Comparison of ENCODE assay signal across 12 cellular contexts in the genomic region with DNA sequence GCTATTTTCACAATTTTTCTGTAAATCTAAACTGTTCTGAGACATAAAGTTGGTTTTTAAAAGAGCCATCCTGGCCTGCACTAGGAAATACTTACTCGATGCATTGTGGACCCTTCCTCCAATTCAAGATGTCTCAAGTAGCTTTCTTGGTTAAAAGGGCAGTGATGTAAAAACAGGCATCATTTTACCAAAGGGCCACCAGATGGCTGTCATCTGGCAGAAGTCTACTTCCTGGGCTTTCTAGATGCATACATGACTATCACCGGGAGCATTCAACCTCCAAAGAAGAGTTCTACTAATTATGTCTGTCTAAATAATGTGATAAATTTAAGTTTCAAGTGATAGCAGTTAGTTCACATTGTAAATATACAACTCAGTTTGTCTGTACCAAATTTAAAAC.
DNase-seq lines count a peak whose midpoint lies in the region; ATAC-seq and TF ChIP-seq lines count a peak whose summit lies in the region.
"Had no signal": no experiment of that assay in that cellular context is flagged by ENCODE, and none has a peak within 500 bp of the region (broad histone marks: within the 10 kb centered on the region; RNA-seq: fewer than 3 reads in every experiment).

No MANE protein-coding gene starts in this region.

- DNase-seq in AG08395 (ENCODE audit: low spot score) (peak; percentile 58), HCEC 1CT (peak; percentile 76), glomerular visceral epithelial cell (ENCODE audit: extremely low spot score) (peak; percentile 70), esophagus squamous epithelium (lab: John Stamatoyannopoulos, UW) (no peak), right atrium auricular region (ENCODE audit: low spot score) (no peak)
- DNase-seq: activated T-cell treated with anti-CD3 and anti-CD28 coated beads, Interleukin-2, amount 50 U/mL, for 1 hour; occipital lobe; testis had no signal

- 55 to 65% methylated on average over 2 of the region's 2 CpGs for WGBS in esophagus squamous epithelium, 2 donors

- H3K4me1 ChIP-seq in esophagus squamous epithelium, result peaks cover 0 to 19% (median 5%) of the 10 kb centered on the region in 3 donors
- no peaks in the 10 kb centered on the region for H3K4me1 ChIP-seq in right atrium auricular region
- H3K4me1 ChIP-seq: testis had no signal

- H3K27me3 ChIP-seq in esophagus squamous epithelium, result no peaks in the 10 kb centered on the region
- H3K27me3 ChIP-seq in right atrium auricular region, result no peaks in the 10 kb centered on the region
- H3K27me3 ChIP-seq: testis had no signal

- H3K36me3 ChIP-seq in esophagus squamous epithelium (no peaks in the 10 kb centered on the region), right atrium auricular region (no peaks in the 10 kb centered on the region)

- TF ChIP-seq CTCF in esophagus squamous epithelium (IDR thresholded peaks at IDR 0.05), result no peak
- no peak for TF ChIP-seq CTCF in right atrium auricular region (IDR thresholded peaks at IDR 0.05)

- H3K27ac ChIP-seq in esophagus squamous epithelium (no peak overlapping the region), right atrium auricular region (no peak overlapping the region)
- H3K27ac ChIP-seq: HL-60, testis had no signal

- H3K4me3 ChIP-seq in esophagus squamous epithelium, result no peak overlapping the region
- no peak overlapping the region for H3K4me3 ChIP-seq in right atrium auricular region
- H3K4me3 ChIP-seq: testis had no signal

- intact Hi-C loops in esophagus squamous epithelium (cut with DNase I), result no loop called here

- ATAC-seq in SK-N-SH treated with all-trans-retinoic acid at 6 μM for 48 hours (peak; percentile 33), GM19452 (IDR thresholded peaks at IDR 0.05; ENCODE audit: unreplicated experiment) (no peak), GM21367 (IDR thresholded peaks at IDR 0.05; ENCODE audit: unreplicated experiment) (no peak)

- H3K9me3 ChIP-seq in esophagus squamous epithelium (no peaks in the 10 kb centered on the region), right atrium auricular region (no peaks in the 10 kb centered on the region)
- H3K9me3 ChIP-seq: testis had no signal

- TF ChIP-seq POLR2A in esophagus squamous epithelium (IDR thresholded peaks at IDR 0.05), result no peak

TF ChIP-seq in SK-N-SH treated with all-trans-retinoic acid at 6 μM for 48 hours, 23 proteins besides CTCF, POLR2A, EP300 and RAD21:
- TF ChIP-seq ZFP3 (CRISPR knock-in tag; IDR thresholded peaks at IDR 0.05) (no peak), TOX (CRISPR knock-in tag; IDR thresholded peaks at IDR 0.05; ENCODE audit: borderline replicate concordance) (no peak), ZNF70 (CRISPR knock-in tag; IDR thresholded peaks at IDR 0.05) (no peak)
TF ChIP-seq in SK-N-SH treated with all-trans-retinoic acid at 6 μM for 48 hours: peak in this region for 0.

Comparison
In these comparisons a context has a peak if more than half of its experiments do, and no peak if none do; other contexts are left out.
1. DNase-seq: peak in AG08395 (single experiment), HCEC 1CT (single experiment) and glomerular visceral epithelial cell (single experiment); none in esophagus squamous epithelium (single experiment) and right atrium auricular region (single experiment).